ENCODE assay signal across 1 cellular context in the genomic region with DNA sequence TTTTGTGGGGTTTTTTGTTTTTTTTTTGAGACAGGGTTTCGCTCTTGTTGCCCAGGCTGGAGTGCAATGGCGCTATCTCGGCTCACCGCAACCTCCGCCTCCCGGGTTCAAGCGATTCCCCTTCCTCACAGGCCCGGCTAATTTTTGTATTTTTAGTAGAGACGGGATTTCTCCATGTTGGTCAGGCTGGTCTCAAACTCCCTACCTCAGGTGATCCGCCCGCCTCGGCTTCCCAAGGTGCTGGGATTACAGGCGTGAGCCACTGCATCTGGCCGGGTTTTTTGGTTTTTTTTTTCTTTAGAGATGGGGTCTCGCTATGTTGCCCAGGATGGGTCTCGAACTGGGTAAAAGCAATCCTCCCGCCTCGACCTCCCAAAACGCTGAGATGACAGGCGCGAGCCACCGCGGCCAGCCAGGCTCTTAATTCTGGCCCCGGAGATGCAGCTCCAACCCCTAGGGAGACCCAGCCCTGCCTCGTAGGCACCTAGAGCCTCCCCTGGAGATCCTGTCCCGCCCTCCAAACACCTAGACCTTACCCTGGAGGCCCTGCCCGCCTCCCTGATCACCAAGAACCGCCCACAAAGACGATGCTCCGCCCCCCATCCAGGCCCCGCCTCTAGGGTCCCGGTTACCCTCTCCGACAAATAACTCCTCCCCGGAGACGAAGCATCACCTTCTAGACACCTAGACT.
TF ChIP-seq lines count a peak whose summit lies in the region.
"Not testable (repeated sequence)": the region's sequence is repeated elsewhere in the genome, so short reads cannot be mapped to it uniquely, and the experiment has no call there.

No MANE protein-coding gene starts in this region.

TF ChIP-seq in K562, 482 proteins besides CTCF, POLR2A, EP300 and RAD21:
- TF ChIP-seq, protein P1, sequence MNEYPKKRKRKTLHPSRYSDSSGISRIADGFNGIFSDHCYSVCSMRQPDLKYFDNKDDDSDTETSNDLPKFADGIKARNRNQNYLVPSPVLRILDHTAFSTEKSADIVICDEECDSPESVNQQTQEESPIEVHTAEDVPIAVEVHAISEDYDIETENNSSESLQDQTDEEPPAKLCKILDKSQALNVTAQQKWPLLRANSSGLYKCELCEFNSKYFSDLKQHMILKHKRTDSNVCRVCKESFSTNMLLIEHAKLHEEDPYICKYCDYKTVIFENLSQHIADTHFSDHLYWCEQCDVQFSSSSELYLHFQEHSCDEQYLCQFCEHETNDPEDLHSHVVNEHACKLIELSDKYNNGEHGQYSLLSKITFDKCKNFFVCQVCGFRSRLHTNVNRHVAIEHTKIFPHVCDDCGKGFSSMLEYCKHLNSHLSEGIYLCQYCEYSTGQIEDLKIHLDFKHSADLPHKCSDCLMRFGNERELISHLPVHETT (CRISPR knock-in tag; conservative IDR thresholded peaks at IDR 0.05 in 1 of 2, IDR thresholded peaks at IDR 0.05 in 1 of 2), result 0 out of 4 replicates have a peak, but pooled peaks of 1 of the 2 experiments have one; percentile 0
- 0 out of 2 replicates have a peak, but pooled peaks have one; percentile 66 for TF ChIP-seq NFRKB (IDR thresholded peaks at IDR 0.05; ENCODE audit: low read depth)
- TF ChIP-seq TBP (optimal IDR thresholded peaks at IDR 0.05; ENCODE audit: low read depth, low read length), result peak; percentile 39
- TF ChIP-seq, protein P2, sequence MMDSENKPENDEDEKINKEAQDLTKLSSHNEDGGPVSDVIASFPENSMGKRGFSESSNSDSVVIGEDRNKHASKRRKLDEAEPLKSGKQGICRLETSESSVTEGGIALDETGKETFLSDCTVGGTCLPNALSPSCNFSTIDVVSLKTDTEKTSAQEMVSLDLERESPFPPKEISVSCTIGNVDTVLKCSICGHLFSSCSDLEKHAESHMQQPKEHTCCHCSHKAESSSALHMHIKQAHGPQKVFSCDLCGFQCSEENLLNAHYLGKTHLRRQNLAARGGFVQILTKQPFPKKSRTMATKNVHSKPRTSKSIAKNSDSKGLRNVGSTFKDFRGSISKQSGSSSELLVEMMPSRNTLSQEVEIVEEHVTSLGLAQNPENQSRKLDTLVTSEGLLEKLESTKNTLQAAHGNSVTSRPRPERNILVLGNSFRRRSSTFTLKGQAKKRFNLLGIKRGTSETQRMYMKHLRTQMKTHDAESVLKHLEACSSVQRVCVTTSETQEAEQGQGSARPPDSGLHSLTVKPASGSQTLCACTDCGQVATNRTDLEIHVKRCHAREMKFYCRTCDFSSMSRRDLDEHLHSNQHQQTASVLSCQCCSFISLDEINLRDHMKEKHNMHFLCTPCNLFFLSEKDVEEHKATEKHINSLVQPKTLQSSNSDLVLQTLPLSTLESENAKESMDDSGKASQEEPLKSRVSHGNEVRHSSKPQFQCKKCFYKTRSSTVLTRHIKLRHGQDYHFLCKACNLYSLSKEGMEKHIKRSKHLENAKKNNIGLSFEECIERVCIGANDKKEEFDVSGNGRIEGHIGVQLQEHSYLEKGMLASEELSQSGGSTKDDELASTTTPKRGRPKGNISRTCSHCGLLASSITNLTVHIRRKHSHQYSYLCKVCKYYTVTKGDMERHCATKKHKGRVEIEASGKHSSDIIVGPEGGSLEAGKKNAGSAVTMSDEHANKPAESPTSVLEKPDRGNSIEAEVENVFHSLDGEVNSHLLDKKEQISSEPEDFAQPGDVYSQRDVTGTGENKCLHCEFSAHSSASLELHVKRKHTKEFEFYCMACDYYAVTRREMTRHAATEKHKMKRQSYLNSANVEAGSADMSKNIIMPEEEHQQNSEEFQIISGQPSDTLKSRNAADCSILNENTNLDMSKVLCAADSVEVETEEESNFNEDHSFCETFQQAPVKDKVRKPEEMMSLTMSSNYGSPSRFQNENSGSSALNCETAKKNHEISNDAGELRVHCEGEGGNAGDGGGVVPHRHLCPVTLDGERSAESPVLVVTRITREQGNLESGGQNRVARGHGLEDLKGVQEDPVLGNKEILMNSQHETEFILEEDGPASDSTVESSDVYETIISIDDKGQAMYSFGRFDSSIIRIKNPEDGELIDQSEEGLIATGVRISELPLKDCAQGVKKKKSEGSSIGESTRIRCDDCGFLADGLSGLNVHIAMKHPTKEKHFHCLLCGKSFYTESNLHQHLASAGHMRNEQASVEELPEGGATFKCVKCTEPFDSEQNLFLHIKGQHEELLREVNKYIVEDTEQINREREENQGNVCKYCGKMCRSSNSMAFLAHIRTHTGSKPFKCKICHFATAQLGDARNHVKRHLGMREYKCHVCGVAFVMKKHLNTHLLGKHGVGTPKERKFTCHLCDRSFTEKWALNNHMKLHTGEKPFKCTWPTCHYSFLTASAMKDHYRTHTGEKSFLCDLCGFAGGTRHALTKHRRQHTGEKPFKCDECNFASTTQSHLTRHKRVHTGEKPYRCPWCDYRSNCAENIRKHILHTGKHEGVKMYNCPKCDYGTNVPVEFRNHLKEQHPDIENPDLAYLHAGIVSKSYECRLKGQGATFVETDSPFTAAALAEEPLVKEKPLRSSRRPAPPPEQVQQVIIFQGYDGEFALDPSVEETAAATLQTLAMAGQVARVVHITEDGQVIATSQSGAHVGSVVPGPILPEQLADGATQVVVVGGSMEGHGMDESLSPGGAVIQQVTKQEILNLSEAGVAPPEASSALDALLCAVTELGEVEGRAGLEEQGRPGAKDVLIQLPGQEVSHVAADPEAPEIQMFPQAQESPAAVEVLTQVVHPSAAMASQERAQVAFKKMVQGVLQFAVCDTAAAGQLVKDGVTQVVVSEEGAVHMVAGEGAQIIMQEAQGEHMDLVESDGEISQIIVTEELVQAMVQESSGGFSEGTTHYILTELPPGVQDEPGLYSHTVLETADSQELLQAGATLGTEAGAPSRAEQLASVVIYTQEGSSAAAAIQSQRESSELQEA (IDR thresholded peaks at IDR 0.05; ENCODE audit: low read depth), result 0 out of 2 replicates have a peak, but pooled peaks have one; percentile 44
- TF ChIP-seq, protein P3, sequence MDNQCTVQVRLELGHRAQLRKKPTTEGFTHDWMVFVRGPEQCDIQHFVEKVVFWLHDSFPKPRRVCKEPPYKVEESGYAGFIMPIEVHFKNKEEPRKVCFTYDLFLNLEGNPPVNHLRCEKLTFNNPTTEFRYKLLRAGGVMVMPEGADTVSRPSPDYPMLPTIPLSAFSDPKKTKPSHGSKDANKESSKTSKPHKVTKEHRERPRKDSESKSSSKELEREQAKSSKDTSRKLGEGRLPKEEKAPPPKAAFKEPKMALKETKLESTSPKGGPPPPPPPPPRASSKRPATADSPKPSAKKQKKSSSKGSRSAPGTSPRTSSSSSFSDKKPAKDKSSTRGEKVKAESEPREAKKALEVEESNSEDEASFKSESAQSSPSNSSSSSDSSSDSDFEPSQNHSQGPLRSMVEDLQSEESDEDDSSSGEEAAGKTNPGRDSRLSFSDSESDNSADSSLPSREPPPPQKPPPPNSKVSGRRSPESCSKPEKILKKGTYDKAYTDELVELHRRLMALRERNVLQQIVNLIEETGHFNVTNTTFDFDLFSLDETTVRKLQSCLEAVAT (IDR thresholded peaks at IDR 0.05), result 0 out of 4 replicates have a peak, but pooled peaks of 1 of the 2 experiments have one; percentile 68
- TF ChIP-seq YY1 (IDR thresholded peaks at IDR 0.05; ENCODE audit: borderline replicate concordance in 1 of 3, control insufficient read depth in 1 of 3, extremely low read depth in 1 of 3, insufficient read depth in 3 of 3, insufficient read length in 1 of 3, insufficient replicate concordance in 2 of 3, low read depth in 1 of 3, low read length in 2 of 3), result peak in 1 of 3 experiments; percentile 13
- TF ChIP-seq DPF2 (IDR thresholded peaks at IDR 0.05), result peak; percentile 64; the same call in 1 of the 2 replicates
- TF ChIP-seq, protein P4, sequence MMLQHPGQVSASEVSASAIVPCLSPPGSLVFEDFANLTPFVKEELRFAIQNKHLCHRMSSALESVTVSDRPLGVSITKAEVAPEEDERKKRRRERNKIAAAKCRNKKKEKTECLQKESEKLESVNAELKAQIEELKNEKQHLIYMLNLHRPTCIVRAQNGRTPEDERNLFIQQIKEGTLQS (IDR thresholded peaks at IDR 0.05), result not testable (repeated sequence)
- TF ChIP-seq, protein P4 (CRISPR knock-in tag; conservative IDR thresholded peaks at IDR 0.05), result peak; percentile 30; the same call in 1 of the 2 replicates
- 0 out of 2 replicates have a peak, but pooled peaks have one; percentile 63 for TF ChIP-seq SMARCA5 (IDR thresholded peaks at IDR 0.05)
- peak; percentile 48 for TF ChIP-seq CHD1 (IDR thresholded peaks at IDR 0.05; ENCODE audit: low read length)
- TF ChIP-seq CCNT2 (IDR thresholded peaks at IDR 0.05; ENCODE audit: borderline replicate concordance, extremely low read depth, insufficient read length, low read depth, low read length), result peak; percentile 26
- TF ChIP-seq ZNF121 (CRISPR knock-in tag; conservative IDR thresholded peaks at IDR 0.05), result peak; percentile 94
- TF ChIP-seq SMARCA4 (IDR thresholded peaks at IDR 0.05), result 0 out of 2 replicates have a peak, but pooled peaks have one; percentile 20
- peak; percentile 18 for TF ChIP-seq TAF1 (IDR thresholded peaks at IDR 0.05; ENCODE audit: control insufficient read depth, extremely low read depth, insufficient read depth, low read length, severe bottlenecking)
- TF ChIP-seq MIER1 (IDR thresholded peaks at IDR 0.05; ENCODE audit: low read depth), result peak; percentile 74
- TF ChIP-seq, protein P5, sequence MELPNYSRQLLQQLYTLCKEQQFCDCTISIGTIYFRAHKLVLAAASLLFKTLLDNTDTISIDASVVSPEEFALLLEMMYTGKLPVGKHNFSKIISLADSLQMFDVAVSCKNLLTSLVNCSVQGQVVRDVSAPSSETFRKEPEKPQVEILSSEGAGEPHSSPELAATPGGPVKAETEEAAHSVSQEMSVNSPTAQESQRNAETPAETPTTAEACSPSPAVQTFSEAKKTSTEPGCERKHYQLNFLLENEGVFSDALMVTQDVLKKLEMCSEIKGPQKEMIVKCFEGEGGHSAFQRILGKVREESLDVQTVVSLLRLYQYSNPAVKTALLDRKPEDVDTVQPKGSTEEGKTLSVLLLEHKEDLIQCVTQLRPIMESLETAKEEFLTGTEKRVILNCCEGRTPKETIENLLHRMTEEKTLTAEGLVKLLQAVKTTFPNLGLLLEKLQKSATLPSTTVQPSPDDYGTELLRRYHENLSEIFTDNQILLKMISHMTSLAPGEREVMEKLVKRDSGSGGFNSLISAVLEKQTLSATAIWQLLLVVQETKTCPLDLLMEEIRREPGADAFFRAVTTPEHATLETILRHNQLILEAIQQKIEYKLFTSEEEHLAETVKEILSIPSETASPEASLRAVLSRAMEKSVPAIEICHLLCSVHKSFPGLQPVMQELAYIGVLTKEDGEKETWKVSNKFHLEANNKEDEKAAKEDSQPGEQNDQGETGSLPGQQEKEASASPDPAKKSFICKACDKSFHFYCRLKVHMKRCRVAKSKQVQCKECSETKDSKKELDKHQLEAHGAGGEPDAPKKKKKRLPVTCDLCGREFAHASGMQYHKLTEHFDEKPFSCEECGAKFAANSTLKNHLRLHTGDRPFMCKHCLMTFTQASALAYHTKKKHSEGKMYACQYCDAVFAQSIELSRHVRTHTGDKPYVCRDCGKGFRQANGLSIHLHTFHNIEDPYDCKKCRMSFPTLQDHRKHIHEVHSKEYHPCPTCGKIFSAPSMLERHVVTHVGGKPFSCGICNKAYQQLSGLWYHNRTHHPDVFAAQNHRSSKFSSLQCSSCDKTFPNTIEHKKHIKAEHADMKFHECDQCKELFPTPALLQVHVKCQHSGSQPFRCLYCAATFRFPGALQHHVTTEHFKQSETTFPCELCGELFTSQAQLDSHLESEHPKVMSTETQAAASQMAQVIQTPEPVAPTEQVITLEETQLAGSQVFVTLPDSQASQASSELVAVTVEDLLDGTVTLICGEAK (IDR thresholded peaks at IDR 0.05), result peak; percentile 74; the same call in 1 of the 2 replicates
- TF ChIP-seq, protein P5 (CRISPR knock-in tag; IDR thresholded peaks at IDR 0.05), result not testable (repeated sequence)
- 0 out of 2 replicates have a peak, but pooled peaks have one; percentile 38 for TF ChIP-seq EP400 (IDR thresholded peaks at IDR 0.05)
- peak; percentile 48; the same call in 1 of the 2 replicates for TF ChIP-seq ZBTB7A (IDR thresholded peaks at IDR 0.05; ENCODE audit: borderline replicate concordance, control insufficient read depth, low read depth, low read length)
